ENCODE assay signal across 8 cellular contexts in the genomic region with DNA sequence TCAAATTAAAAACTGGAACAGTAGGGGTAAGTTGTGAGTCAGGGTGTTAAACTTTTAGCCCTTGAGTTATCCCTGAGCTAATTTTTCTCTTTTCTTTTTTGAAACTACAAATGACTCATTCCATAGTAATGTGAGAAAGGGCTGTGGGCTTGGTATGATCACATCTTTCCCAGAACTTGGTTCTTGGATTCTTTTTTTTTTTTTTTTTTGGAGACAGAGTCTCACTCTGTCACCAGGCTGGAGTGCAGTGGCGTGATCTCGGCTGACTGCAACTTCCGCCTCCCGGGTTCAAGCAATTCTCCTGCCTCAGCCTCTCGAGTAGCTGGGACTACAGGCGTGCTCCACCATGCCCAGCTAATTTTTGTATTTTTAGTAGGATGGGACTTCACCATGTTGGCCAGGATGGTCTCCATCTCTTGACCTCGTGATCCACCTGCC. TPM values are rescaled to one million over a fixed set of nuclear protein-coding genes. Genes with fewer than 3 reads are reported as not detected.
DNase-seq lines count a peak whose midpoint lies in the region; ATAC-seq and TF ChIP-seq lines count a peak whose summit lies in the region.
"Not testable (repeated sequence)": the region's sequence is repeated elsewhere in the genome, so short reads cannot be mapped to it uniquely, and the experiment has no call there.

No MANE protein-coding gene starts in this region.

- intact Hi-C loops in Calu3 (cut with micrococcal nuclease; ENCODE audit: unreplicated experiment); psoas muscle (cut with DNase I); aorta (cut with DNase I): not testable (repeated sequence)

- H3K4me1 ChIP-seq in hepatocyte (ENCODE audit: insufficient read depth); psoas muscle; aorta (ENCODE audit: control insufficient read depth in 1 of 2, insufficient read depth in 2 of 2, low read length in 2 of 2): not testable (repeated sequence)

- not testable (repeated sequence) for H3K9me3 Mint-ChIP-seq in Calu3 (ENCODE audit: low read depth, unreplicated experiment)

- H3K27me3 ChIP-seq in hepatocyte; psoas muscle (ENCODE audit: insufficient read depth in 3 of 3, low read length in 2 of 3); aorta (ENCODE audit: control insufficient read depth in 1 of 2, insufficient read depth in 2 of 2, low read length in 1 of 2): not testable (repeated sequence)

- not testable (repeated sequence) for BruUV-seq in Calu3 (replicated peaks; lab: Mats Ljungman, UMichigan)

- peak overlapping the region; percentile 92 for H3K27ac Mint-ChIP-seq in Calu3 (ENCODE audit: unreplicated experiment)

- H3K27me3 Mint-ChIP-seq in Calu3 (ENCODE audit: unreplicated experiment): not testable (repeated sequence)

- H2AFZ ChIP-seq in hepatocyte: not testable (repeated sequence)

- not testable (repeated sequence) for H3K9me3 ChIP-seq in hepatocyte (ENCODE audit: low read depth); psoas muscle; aorta (ENCODE audit: control insufficient read depth, low read length)

- peak overlapping the region; percentile 94 for H3K27ac ChIP-seq in hepatocyte
- H3K27ac ChIP-seq in psoas muscle: peak overlapping the region; percentile 42
- peak overlapping the region; percentile 76 to 90 for H3K27ac ChIP-seq in aorta (ENCODE audit: low read depth in 1 of 2, low read length in 2 of 2)

- DNase-seq in Calu3 (peak; percentile 20), LoVo (ENCODE audit: low spot score) (peak; percentile 72), amniotic stem cell (lab: John Stamatoyannopoulos, UW) (peak; percentile 59), epithelial cell of esophagus (ENCODE audit: low read depth) (peak; percentile 89), hepatocyte (ENCODE audit: low spot score) (peak; percentile 49)
- not testable (repeated sequence) for DNase-seq in psoas muscle, aorta

- not testable (repeated sequence) for TF ChIP-seq CTCF in Calu3 (IDR thresholded peaks at IDR 0.05; ENCODE audit: unreplicated experiment); epithelial cell of esophagus (IDR thresholded peaks at IDR 0.05; ENCODE audit: insufficient read depth, low read depth, low read length, missing control alignments); hepatocyte (IDR thresholded peaks at IDR 0.05; ENCODE audit: poor library complexity); psoas muscle (IDR thresholded peaks at IDR 0.05)

- H3K36me3 Mint-ChIP-seq in Calu3 (ENCODE audit: insufficient read depth, unreplicated experiment): peaks cover 35% of the 10 kb centered on the region

- H3K36me3 ChIP-seq in hepatocyte (replicated peaks; ENCODE audit: insufficient read depth, low read depth); aorta (ENCODE audit: control insufficient read depth in 1 of 2, insufficient read depth in 2 of 2, low read length in 1 of 2): not testable (repeated sequence)
- H3K36me3 ChIP-seq in psoas muscle (ENCODE audit: insufficient read depth in 1 of 2, low read depth in 1 of 2): peaks cover 6 to 87% of the 10 kb centered on the region in 2 donors

- CTCF ChIA-PET in Calu3 (lab: Charles Lee): interaction anchor here (0.6 to 2.9 kb wide), 21 partner anchors 9 to 1163 kb away, joined by 3 to 14 read pairs (median 5); partner anchors contain the start of genes CCDC121, GPN1, PPM1G and SLC4A1AP

- H3K9me2 ChIP-seq in hepatocyte (replicated peaks; ENCODE audit: insufficient read depth): not testable (repeated sequence)

- peak; percentile 64 to 73 for ATAC-seq in activated CD4-positive, CD25-positive, alpha-beta regulatory T cell treated with anti-CD3 and anti-CD28 coated beads, Interleukin-2, amount 50 U/mL, for 24 hours
- ATAC-seq in psoas muscle (peak in 1 of 4 donors; percentile 9), aorta (ENCODE audit: low FRiP score) (peak; percentile 72)

- 88% methylated on average over 7 of the region's 7 CpGs for WGBS in hepatocyte (ENCODE audit: low lambda C conversion rate, missing lambda C conversion rate)
- 90 to 94% (median 92%) methylated on average over 7 of the region's 7 CpGs for WGBS in psoas muscle, 3 donors
- 29 to 30% methylated on average over 7 of the region's 7 CpGs for WGBS in aorta, 2 donors

- peak overlapping the region; percentile 34 for H3K4me2 ChIP-seq in hepatocyte

- H3K4me3 ChIP-seq in epithelial cell of esophagus (ENCODE audit: low read length); hepatocyte; psoas muscle; aorta (ENCODE audit: low read length in 2 of 2): not testable (repeated sequence)

- H3K79me2 ChIP-seq in hepatocyte: not testable (repeated sequence)

- peak overlapping the region; percentile 15 for H3K4me3 Mint-ChIP-seq in Calu3 (ENCODE audit: low read depth, unreplicated experiment)

- H3K4me1 Mint-ChIP-seq in Calu3 (ENCODE audit: low read depth, unreplicated experiment): peaks cover 40% of the 10 kb centered on the region

- H4K20me1 ChIP-seq in hepatocyte (ENCODE audit: insufficient read depth, poor library complexity, severe bottlenecking): not testable (repeated sequence)

RNA-seq across cellular contexts. Expression of gene SLC4A1AP, which starts 18.7 kb away (rescaled TPM):
- total RNA-seq in Calu3 (2022): 24.2 and 27.8 TPM in 2 replicates
- total RNA-seq in hepatocyte: 20.6 and 21.1 TPM in 2 replicates
- polyA plus RNA-seq in hepatocyte: 21.9 and 22.1 TPM in 2 replicates
- total RNA-seq in psoas muscle: 10 to 100 TPM; 21.1 to 28.4 (median 26.0) TPM
- 10 to 100 TPM; 20.5 to 44.8 (median 28.3) TPM for polyA plus RNA-seq in psoas muscle
- 10 to 100 TPM; 17.8 to 19.7 TPM for total RNA-seq in aorta
- polyA plus RNA-seq in aorta: 10 to 100 TPM; 10.3 to 16.1 TPM

RNA-seq across cellular contexts. Expression of gene SUPT7L, which starts 18.9 kb away (rescaled TPM):
- 33.0 and 35.5 TPM in 2 replicates for total RNA-seq in Calu3 (2022)
- 32.3 and 43.3 TPM in 2 replicates for total RNA-seq in hepatocyte
- polyA plus RNA-seq in hepatocyte: 27.3 and 30.7 TPM in 2 replicates
- total RNA-seq in psoas muscle: 10 to 100 TPM; 17.1 to 25.0 (median 22.1) TPM
- polyA plus RNA-seq in psoas muscle: 10 to 100 TPM; 17.1 to 33.8 (median 21.1) TPM
- 10 to 100 TPM; 25.2 to 32.1 TPM for total RNA-seq in aorta
- polyA plus RNA-seq in aorta: 10 to 100 TPM in 1 of 2 donors, 1 to 10 TPM in 1; 9.4 to 45.5 TPM

RNA-seq across cellular contexts. Expression of gene GPN1, which starts 53.5 kb away (rescaled TPM):
- total RNA-seq in Calu3 (2022) (32.6 and 33.2 TPM in 2 replicates), hepatocyte (35.8 and 36.5 TPM in 2 replicates), psoas muscle (10 to 100 TPM; 24.2 to 28.5 (median 26.2) TPM), aorta (10 to 100 TPM; 16.4 to 21.9 TPM)
- polyA plus RNA-seq in hepatocyte (30.1 and 46.7 TPM in 2 replicates), psoas muscle (10 to 100 TPM; 24.8 to 57.1 (median 42.8) TPM), aorta (10 to 100 TPM; 20.5 to 24.8 TPM)

RNA-seq across cellular contexts. Expression of gene CCDC121, which starts 53.5 kb away (rescaled TPM):
- total RNA-seq in Calu3 (2022) (5.5 and 6.3 TPM in 2 replicates), hepatocyte (2.7 and 4.4 TPM in 2 replicates), psoas muscle (1 to 10 TPM in 3 of 4 donors, under 1 TPM in 1; 0.98 to 4.8 (median 2.6) TPM), aorta (1 to 10 TPM; 2.2 to 3.6 TPM)
- polyA plus RNA-seq in hepatocyte (2.7 and 5.4 TPM in 2 replicates), psoas muscle (10 to 100 TPM in 1 of 3 donors, 1 to 10 TPM in 2; 1.3 to 10.3 (median 1.6) TPM), aorta (1 to 10 TPM; 2.4 to 4.5 TPM)

Comparison
In these comparisons a context has a peak if more than half of its experiments do, and no peak if none do; other contexts are left out.
1. H3K27ac ChIP-seq: peak in every context shown above with its lines; median percentile 94 in hepatocyte; 83 in aorta; 42 in psoas muscle.